Comparison of ENCODE assay signal across 15 cellular contexts in the genomic region with DNA sequence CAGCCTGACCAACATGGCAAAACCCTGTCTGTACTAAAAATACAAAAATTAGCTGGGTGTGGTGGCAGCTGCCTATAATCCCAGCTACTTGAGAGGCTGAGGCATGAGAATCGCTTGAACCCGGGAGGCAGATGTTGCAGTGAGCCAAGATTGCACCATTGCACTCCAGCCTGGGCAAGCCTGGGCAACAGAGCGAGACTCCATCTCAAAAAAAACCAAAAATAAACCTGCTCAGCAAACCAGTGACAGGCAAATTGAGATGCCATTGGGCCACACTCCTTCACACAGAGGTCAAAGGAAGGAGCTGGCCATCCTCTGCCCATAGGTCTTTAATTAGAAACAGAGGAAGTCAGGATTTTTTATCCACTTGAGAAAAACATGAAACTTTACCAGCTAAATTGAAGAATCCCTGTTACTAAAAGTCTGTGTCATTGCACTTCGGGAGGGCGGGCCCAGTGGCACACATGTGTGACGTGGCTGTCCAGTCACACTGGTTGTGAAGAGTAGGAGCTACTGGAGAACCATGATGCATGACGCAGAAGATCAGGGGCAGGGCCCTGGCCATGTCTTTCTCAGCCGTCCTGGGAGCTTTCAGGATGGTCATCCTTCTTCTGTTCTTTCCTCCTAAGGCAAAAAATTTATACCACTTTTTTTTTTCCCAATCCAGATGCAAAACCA.
DNase-seq lines count a peak whose midpoint lies in the region; ATAC-seq and TF ChIP-seq lines count a peak whose summit lies in the region.
"Had no signal": no experiment of that assay in that cellular context is flagged by ENCODE, and none has a peak within 500 bp of the region (broad histone marks: within the 10 kb centered on the region; RNA-seq: fewer than 3 reads in every experiment).

No MANE protein-coding gene starts in this region.

- peak overlapping the region; percentile 37 to 67 (median 53) for H3K4me2 ChIP-seq in BLaER1 treated with 17β-estradiol and CSF1 and Interleukin-3, amounts not matched to agents 10 nM and 100 nM

- peak overlapping the region in 9 of 11 experiments; percentile 15 to 69 (median 62); a peak in 17 of 22 replicates for H3K27ac ChIP-seq in BLaER1 treated with 17β-estradiol and CSF1 and Interleukin-3, amounts not matched to agents 10 nM and 100 nM
- no peak overlapping the region for H3K27ac ChIP-seq in esophagus muscularis mucosa (replicated peaks in 1 of 4)

- H4K20me1 ChIP-seq in BLaER1 treated with 17β-estradiol and CSF1 and Interleukin-3, amounts not matched to agents 10 nM and 100 nM: no peaks in the 10 kb centered on the region

- no peak for TF ChIP-seq CTCF in esophagus muscularis mucosa (IDR thresholded peaks at IDR 0.05)

- intact Hi-C loops in esophagus muscularis mucosa (cut with DNase I): no loop called here

- in situ Hi-C loops in KBM-7 (cut with MboI; ENCODE audit: low pct_unique_long_range_greater_than_20kb, low sequenced_read_pairs): no loop called here

- H3K9me3 ChIP-seq in BLaER1 treated with 17β-estradiol and CSF1 and Interleukin-3, amounts not matched to agents 10 nM and 100 nM (replicated peaks in 1 of 11): no peaks in the 10 kb centered on the region
- H3K9me3 ChIP-seq in esophagus muscularis mucosa: no peaks in the 10 kb centered on the region

- no peak overlapping the region for H3K4me3 ChIP-seq in BLaER1 treated with 17β-estradiol and CSF1 and Interleukin-3, amounts not matched to agents 10 nM and 100 nM
- no peak overlapping the region for H3K4me3 ChIP-seq in esophagus muscularis mucosa

- peaks cover 23 to 50% (median 38%) of the 10 kb centered on the region in 10 experiments for H3K4me1 ChIP-seq in BLaER1 treated with 17β-estradiol and CSF1 and Interleukin-3, amounts not matched to agents 10 nM and 100 nM
- peaks cover 4 to 20% (median 7%) of the 10 kb centered on the region in 4 donors for H3K4me1 ChIP-seq in esophagus muscularis mucosa

- H3K36me3 ChIP-seq in BLaER1 treated with 17β-estradiol and CSF1 and Interleukin-3, amounts not matched to agents 10 nM and 100 nM: no peaks in the 10 kb centered on the region
- no peaks in the 10 kb centered on the region for H3K36me3 ChIP-seq in esophagus muscularis mucosa

- no peak for TF ChIP-seq POLR2A in esophagus muscularis mucosa (IDR thresholded peaks at IDR 0.05; ENCODE audit: low read depth)

- DNase-seq in SKM-1 treated with dmso at 0.1 percent for 144 hours (lab: John Stamatoyannopoulos, UW; ENCODE audit: unreplicated experiment) (peak; percentile 68), SKM-1 (lab: John Stamatoyannopoulos, UW; ENCODE audit: unreplicated experiment) (no peak), KBM-7 (peak; percentile 76), esophagus muscularis mucosa (ENCODE audit: extremely low spot score) (peak; percentile 77), cerebellar nuclear complex (lab: John Stamatoyannopoulos, UW) (no peak), AG20443 (ENCODE audit: low spot score) (no peak)
- DNase-seq: HFFc6; NCI-H1105 treated with DMSO at 0.1 percent for 48 hours; NCI-H1694 treated with DMSO at 0.1 percent for 48 hours; NCI-H2107; NCI-H446 treated with DMSO at 0.1 percent for 48 hours; NK-92 treated with Interleukin-12 subunit alpha and Interleukin-12 subunit beta, amount 100 ng/mL, for 24 hours; SHP77 treated with DMSO at 0.1 percent for 48 hours had no signal

- 87% methylated on average over 8 of the region's 8 CpGs for WGBS in esophagus muscularis mucosa

- TF ChIP-seq EP300 in esophagus muscularis mucosa (IDR thresholded peaks at IDR 0.05): no peak

- no peak for ATAC-seq in HG03135 (IDR thresholded peaks at IDR 0.05; ENCODE audit: unreplicated experiment)

- H3K27me3 ChIP-seq in BLaER1 treated with 17β-estradiol and CSF1 and Interleukin-3, amounts not matched to agents 10 nM and 100 nM: no peaks in the 10 kb centered on the region
- H3K27me3 ChIP-seq in esophagus muscularis mucosa: no peaks in the 10 kb centered on the region

- H3K9ac ChIP-seq in BLaER1 treated with 17β-estradiol and CSF1 and Interleukin-3, amounts not matched to agents 10 nM and 100 nM: peak overlapping the region in 4 of 11 experiments; percentile 22 to 43 (median 33); a peak in 9 of 22 replicates

Comparison
In these comparisons a context has a peak if more than half of its experiments do, and no peak if none do; other contexts are left out.
1. DNase-seq: peak in SKM-1 treated with dmso at 0.1 percent for 144 hours (single experiment), KBM-7 (single experiment) and esophagus muscularis mucosa (single experiment); none in SKM-1 (single experiment), cerebellar nuclear complex (0 of 2) and AG20443 (single experiment).
2. H3K27ac ChIP-seq: peak in BLaER1 treated with 17β-estradiol and CSF1 and Interleukin-3, amounts not matched to agents 10 nM and 100 nM (9 of 11); none in esophagus muscularis mucosa (0 of 4).